ENCODE assay signal across 2 cellular contexts in the genomic region with DNA sequence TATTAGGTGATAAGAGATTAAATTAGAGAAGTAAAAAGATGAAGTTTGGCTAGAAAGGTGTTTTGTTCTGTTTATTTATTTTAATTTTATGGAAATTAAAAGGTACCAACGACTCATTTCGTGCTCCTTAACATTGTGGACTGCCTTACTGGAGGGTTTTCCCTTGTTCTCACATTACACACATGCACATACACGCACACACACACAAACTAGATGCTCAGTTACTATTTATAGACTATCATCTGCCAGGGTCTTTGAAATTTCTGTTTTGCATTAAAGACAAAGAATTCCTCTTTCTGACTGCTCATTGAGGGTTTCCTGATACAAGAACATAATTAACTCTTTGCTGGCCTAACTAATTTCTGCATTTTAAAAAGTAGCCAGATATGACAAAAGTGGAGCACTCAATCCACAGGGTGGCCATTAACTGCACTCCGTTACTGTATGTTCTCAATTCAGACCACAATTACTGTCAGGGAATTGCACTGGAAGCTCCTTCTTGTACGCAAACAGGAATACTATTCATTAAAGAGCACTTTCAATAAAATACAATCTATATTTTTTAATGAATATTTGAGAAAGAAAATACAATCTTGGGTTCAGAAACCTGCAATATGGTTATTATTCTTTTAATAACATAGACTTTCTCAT.
TF ChIP-seq lines count a peak whose summit lies in the region.

No MANE protein-coding gene starts in this region.

TF ChIP-seq in GM23338, 12 proteins besides CTCF, POLR2A, EP300 and RAD21 (continued from another document):
- TF ChIP-seq, protein P1, sequence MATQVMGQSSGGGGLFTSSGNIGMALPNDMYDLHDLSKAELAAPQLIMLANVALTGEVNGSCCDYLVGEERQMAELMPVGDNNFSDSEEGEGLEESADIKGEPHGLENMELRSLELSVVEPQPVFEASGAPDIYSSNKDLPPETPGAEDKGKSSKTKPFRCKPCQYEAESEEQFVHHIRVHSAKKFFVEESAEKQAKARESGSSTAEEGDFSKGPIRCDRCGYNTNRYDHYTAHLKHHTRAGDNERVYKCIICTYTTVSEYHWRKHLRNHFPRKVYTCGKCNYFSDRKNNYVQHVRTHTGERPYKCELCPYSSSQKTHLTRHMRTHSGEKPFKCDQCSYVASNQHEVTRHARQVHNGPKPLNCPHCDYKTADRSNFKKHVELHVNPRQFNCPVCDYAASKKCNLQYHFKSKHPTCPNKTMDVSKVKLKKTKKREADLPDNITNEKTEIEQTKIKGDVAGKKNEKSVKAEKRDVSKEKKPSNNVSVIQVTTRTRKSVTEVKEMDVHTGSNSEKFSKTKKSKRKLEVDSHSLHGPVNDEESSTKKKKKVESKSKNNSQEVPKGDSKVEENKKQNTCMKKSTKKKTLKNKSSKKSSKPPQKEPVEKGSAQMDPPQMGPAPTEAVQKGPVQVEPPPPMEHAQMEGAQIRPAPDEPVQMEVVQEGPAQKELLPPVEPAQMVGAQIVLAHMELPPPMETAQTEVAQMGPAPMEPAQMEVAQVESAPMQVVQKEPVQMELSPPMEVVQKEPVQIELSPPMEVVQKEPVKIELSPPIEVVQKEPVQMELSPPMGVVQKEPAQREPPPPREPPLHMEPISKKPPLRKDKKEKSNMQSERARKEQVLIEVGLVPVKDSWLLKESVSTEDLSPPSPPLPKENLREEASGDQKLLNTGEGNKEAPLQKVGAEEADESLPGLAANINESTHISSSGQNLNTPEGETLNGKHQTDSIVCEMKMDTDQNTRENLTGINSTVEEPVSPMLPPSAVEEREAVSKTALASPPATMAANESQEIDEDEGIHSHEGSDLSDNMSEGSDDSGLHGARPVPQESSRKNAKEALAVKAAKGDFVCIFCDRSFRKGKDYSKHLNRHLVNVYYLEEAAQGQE (IDR thresholded peaks at IDR 0.05; ENCODE audit: unreplicated experiment) = no peak
- TF ChIP-seq CREB1 (CRISPR knock-in tag; IDR thresholded peaks at IDR 0.05; ENCODE audit: low read depth) (no peak), JUNB (IDR thresholded peaks at IDR 0.05; ENCODE audit: unreplicated experiment) (no peak), EZH2 (IDR thresholded peaks at IDR 0.05; ENCODE audit: low read depth, unreplicated experiment) (no peak), NANOG (IDR thresholded peaks at IDR 0.05; ENCODE audit: borderline replicate concordance) (no peak), ZNF114 (CRISPR knock-in tag; IDR thresholded peaks at IDR 0.05) (no peak)
- TF ChIP-seq, protein P2, sequence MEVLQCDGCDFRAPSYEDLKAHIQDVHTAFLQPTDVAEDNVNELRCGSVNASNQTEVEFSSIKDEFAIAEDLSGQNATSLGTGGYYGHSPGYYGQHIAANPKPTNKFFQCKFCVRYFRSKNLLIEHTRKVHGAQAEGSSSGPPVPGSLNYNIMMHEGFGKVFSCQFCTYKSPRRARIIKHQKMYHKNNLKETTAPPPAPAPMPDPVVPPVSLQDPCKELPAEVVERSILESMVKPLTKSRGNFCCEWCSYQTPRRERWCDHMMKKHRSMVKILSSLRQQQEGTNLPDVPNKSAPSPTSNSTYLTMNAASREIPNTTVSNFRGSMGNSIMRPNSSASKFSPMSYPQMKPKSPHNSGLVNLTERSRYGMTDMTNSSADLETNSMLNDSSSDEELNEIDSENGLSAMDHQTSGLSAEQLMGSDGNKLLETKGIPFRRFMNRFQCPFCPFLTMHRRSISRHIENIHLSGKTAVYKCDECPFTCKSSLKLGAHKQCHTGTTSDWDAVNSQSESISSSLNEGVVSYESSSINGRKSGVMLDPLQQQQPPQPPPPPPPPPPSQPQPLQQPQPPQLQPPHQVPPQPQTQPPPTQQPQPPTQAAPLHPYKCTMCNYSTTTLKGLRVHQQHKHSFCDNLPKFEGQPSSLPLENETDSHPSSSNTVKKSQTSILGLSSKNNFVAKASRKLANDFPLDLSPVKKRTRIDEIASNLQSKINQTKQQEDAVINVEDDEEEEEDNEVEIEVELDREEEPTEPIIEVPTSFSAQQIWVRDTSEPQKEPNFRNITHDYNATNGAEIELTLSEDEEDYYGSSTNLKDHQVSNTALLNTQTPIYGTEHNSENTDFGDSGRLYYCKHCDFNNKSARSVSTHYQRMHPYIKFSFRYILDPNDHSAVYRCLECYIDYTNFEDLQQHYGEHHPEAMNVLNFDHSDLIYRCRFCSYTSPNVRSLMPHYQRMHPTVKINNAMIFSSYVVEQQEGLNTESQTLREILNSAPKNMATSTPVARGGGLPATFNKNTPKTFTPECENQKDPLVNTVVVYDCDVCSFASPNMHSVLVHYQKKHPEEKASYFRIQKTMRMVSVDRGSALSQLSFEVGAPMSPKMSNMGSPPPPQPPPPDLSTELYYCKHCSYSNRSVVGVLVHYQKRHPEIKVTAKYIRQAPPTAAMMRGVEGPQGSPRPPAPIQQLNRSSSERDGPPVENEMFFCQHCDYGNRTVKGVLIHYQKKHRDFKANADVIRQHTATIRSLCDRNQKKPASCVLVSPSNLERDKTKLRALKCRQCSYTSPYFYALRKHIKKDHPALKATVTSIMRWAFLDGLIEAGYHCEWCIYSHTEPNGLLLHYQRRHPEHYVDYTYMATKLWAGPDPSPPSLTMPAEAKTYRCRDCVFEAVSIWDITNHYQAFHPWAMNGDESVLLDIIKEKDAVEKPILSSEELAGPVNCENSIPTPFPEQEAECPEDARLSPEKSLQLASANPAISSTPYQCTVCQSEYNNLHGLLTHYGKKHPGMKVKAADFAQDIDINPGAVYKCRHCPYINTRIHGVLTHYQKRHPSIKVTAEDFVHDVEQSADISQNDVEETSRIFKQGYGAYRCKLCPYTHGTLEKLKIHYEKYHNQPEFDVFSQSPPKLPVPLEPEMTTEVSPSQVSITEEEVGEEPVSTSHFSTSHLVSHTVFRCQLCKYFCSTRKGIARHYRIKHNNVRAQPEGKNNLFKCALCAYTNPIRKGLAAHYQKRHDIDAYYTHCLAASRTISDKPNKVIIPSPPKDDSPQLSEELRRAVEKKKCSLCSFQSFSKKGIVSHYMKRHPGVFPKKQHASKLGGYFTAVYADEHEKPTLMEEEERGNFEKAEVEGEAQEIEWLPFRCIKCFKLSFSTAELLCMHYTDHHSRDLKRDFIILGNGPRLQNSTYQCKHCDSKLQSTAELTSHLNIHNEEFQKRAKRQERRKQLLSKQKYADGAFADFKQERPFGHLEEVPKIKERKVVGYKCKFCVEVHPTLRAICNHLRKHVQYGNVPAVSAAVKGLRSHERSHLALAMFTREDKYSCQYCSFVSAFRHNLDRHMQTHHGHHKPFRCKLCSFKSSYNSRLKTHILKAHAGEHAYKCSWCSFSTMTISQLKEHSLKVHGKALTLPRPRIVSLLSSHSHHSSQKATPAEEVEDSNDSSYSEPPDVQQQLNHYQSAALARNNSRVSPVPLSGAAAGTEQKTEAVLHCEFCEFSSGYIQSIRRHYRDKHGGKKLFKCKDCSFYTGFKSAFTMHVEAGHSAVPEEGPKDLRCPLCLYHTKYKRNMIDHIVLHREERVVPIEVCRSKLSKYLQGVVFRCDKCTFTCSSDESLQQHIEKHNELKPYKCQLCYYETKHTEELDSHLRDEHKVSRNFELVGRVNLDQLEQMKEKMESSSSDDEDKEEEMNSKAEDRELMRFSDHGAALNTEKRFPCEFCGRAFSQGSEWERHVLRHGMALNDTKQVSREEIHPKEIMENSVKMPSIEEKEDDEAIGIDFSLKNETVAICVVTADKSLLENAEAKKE (CRISPR knock-in tag; IDR thresholded peaks at IDR 0.05) = no peak

TF ChIP-seq in neural cell, 6 proteins besides CTCF, POLR2A, EP300 and RAD21:
- TF ChIP-seq, protein P1 (IDR thresholded peaks at IDR 0.05; ENCODE audit: borderline replicate concordance) = peak; percentile 85
- TF ChIP-seq MXI1 (conservative IDR thresholded peaks at IDR 0.05; ENCODE audit: poor library complexity, severe bottlenecking) (no peak), POLR2AphosphoS5 (IDR thresholded peaks at IDR 0.05) (peak; percentile 76)
